Comparison of ENCODE assay signal across 1 cellular context in the genomic region with DNA sequence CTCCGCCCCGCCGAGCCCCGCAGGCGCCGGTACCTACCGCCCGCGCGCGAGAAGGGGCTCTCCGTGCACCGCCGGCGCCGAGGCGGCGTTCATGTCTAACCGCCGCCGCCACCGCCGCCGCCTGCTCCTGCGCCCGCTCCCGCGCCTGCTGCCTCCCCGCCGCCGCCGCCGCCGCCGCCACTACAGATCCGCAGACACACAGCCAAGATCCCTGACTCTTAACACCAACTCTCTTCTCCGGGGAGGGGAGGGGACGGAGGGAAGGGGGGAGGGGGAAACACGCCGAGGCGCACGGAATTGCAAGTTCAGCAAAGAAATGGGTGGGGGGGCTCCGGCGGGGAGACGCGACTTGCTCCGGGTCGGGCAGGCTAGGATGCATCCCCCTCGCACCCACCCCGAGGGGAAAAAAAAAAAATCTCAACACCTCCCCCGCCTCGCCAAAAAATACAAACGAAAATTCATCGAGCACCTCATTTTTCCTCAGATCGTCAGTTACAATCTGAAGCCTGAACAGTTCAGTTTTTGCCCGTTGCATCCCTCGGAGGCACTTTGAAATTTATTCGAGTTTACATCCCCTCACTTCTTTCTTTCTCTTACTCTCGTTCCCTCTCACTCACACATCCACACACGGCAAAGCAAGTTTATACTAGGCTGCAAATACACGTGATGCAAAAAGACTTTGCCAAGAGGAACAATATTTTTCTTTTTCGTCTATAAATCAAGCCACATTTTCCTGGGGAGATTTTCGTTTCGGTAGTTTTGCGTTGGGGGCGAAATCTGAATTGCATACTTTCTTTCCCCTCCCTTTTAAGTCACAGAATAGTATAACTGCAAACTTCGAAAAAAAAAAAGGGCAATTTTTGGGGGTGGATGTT.
TF ChIP-seq lines count a peak whose summit lies in the region.

A gene (minus strand): TSS at position 192 of the 875 bp plus-strand sequence. CDS start 1,076 bp downstream, outside the sequence.

TF ChIP-seq in GM12878, 131 proteins besides CTCF, POLR2A, EP300 and RAD21:
- TF ChIP-seq SUZ12 (IDR thresholded peaks at IDR 0.05; ENCODE audit: unreplicated experiment) (peak; percentile 82), CBX5 (IDR thresholded peaks at IDR 0.05; ENCODE audit: low read depth) (no peak), SIX5 (IDR thresholded peaks at IDR 0.05; ENCODE audit: low read depth, low read length, severe bottlenecking) (no peak), EZH2 (IDR thresholded peaks at IDR 0.05; ENCODE audit: borderline replicate concordance, control insufficient read depth, low read depth, low read length) (0 out of 2 replicates have a peak, but pooled peaks have one; percentile 78)
- TF ChIP-seq, protein P1, sequence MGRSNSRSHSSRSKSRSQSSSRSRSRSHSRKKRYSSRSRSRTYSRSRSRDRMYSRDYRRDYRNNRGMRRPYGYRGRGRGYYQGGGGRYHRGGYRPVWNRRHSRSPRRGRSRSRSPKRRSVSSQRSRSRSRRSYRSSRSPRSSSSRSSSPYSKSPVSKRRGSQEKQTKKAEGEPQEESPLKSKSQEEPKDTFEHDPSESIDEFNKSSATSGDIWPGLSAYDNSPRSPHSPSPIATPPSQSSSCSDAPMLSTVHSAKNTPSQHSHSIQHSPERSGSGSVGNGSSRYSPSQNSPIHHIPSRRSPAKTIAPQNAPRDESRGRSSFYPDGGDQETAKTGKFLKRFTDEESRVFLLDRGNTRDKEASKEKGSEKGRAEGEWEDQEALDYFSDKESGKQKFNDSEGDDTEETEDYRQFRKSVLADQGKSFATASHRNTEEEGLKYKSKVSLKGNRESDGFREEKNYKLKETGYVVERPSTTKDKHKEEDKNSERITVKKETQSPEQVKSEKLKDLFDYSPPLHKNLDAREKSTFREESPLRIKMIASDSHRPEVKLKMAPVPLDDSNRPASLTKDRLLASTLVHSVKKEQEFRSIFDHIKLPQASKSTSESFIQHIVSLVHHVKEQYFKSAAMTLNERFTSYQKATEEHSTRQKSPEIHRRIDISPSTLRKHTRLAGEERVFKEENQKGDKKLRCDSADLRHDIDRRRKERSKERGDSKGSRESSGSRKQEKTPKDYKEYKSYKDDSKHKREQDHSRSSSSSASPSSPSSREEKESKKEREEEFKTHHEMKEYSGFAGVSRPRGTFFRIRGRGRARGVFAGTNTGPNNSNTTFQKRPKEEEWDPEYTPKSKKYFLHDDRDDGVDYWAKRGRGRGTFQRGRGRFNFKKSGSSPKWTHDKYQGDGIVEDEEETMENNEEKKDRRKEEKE (IDR thresholded peaks at IDR 0.05): no peak
